32 cellular contexts compared by ENCODE assay signal in genomic region chr14:49727171-49727570, GRCh38. TPM values are rescaled to one million over a fixed set of nuclear protein-coding genes. Genes with fewer than 3 reads are reported as not detected.
"Had no signal": no experiment of that assay in that cellular context is flagged by ENCODE, and none has a peak within 500 bp of the region (broad histone marks: within the 10 kb centered on the region; RNA-seq: fewer than 3 reads in every experiment).

No MANE protein-coding gene starts in this region.

- H3K4me3 Mint-ChIP-seq: activated CD8-positive, alpha-beta T cell treated with anti-CD3 and anti-CD28 coated beads, Interleukin-2, amount 10 ng/mL, durations not matched to agents 7 days and 5 days; activated naive CD4-positive, alpha-beta T cell treated with anti-CD3 and anti-CD28 coated beads, Interleukin-2, amount 50 U/mL, for 24 hours; activated naive CD8-positive, alpha-beta T cell treated with anti-CD3 and anti-CD28 coated beads, Interleukin-2, amount 10 ng/mL, durations not matched to agents 7 days and 5 days; activated T-cell treated with anti-CD3 and anti-CD28 coated beads, Interleukin-2, amount 50 U/mL, for 24 hours; central memory CD8-positive, alpha-beta T cell; T-helper 1 cell treated with Interleukin-12 subunit alpha and Interleukin-12 subunit beta and Interleukin-4 antibody, amounts not matched to agents 30 μg/mL and 1 μg/mL, for 36 hours; T-helper 2 cell treated with Interferon-gamma antibody and Interleukin-4, amounts not matched to agents 5 μg/mL and 100 μg/mL, for 36 hours had no signal

- H3K4me1 Mint-ChIP-seq: activated naive CD4-positive, alpha-beta T cell treated with anti-CD3 and anti-CD28 coated beads, Interleukin-2, amount 50 U/mL, for 24 hours; activated naive CD8-positive, alpha-beta T cell treated with anti-CD3 and anti-CD28 coated beads, Interleukin-2, amount 10 ng/mL, durations not matched to agents 7 days and 5 days; central memory CD8-positive, alpha-beta T cell had no signal

- H3K9me3 Mint-ChIP-seq: activated naive CD4-positive, alpha-beta T cell treated with anti-CD3 and anti-CD28 coated beads, Interleukin-2, amount 50 U/mL, for 24 hours; activated naive CD8-positive, alpha-beta T cell treated with anti-CD3 and anti-CD28 coated beads, Interleukin-2, amount 10 ng/mL, durations not matched to agents 7 days and 5 days; activated T-cell treated with anti-CD3 and anti-CD28 coated beads, Interleukin-2, amount 50 U/mL, for 24 hours; activated T-helper 2 cell treated with anti-CD3 and anti-CD28 coated beads, Interferon-gamma antibody, Interleukin-2, Interleukin-4, amounts not matched to agents 10 μg/mL and 5 μg/mL and 100 μg/mL, durations not matched to agents 14 hours and 24 hours and 36 hours; central memory CD8-positive, alpha-beta T cell; T-helper 1 cell treated with Interleukin-12 subunit alpha and Interleukin-12 subunit beta and Interleukin-4 antibody, amounts not matched to agents 30 μg/mL and 1 μg/mL, for 36 hours; T-helper 2 cell treated with Interferon-gamma antibody and Interleukin-4, amounts not matched to agents 5 μg/mL and 100 μg/mL, for 36 hours had no signal

- FAIRE-seq: TTC549 had no signal

- H3K9me3 ChIP-seq: ascending aorta, Peyer's patch, SJSA1, SK-N-SH had no signal

- ATAC-seq: activated CD4-positive, CD25-positive, alpha-beta regulatory T cell treated with anti-CD3 and anti-CD28 coated beads, Interleukin-2, amount 50 U/mL, for 24 hours; activated CD8-positive, alpha-beta T cell treated with anti-CD3 and anti-CD28 coated beads, Interleukin-2, amount 10 ng/mL, durations not matched to agents 7 days and 5 days; PC-3 had no signal

- H3K9me2 ChIP-seq: SK-N-SH had no signal

- H3K27me3 ChIP-seq: ascending aorta, cardiac muscle cell, Peyer's patch, SJSA1 had no signal

- H3K36me3 ChIP-seq: cardiac muscle cell, SJSA1 had no signal

- H3K27me3 Mint-ChIP-seq: activated naive CD4-positive, alpha-beta T cell treated with anti-CD3 and anti-CD28 coated beads, Interleukin-2, amount 50 U/mL, for 24 hours; activated naive CD8-positive, alpha-beta T cell treated with anti-CD3 and anti-CD28 coated beads, Interleukin-2, amount 10 ng/mL, durations not matched to agents 7 days and 5 days; activated T-cell treated with anti-CD3 and anti-CD28 coated beads, Interleukin-2, amount 50 U/mL, for 24 hours; central memory CD8-positive, alpha-beta T cell had no signal

- H3K4me1 ChIP-seq: ascending aorta, Peyer's patch, SJSA1 had no signal

- H3K27ac Mint-ChIP-seq: activated CD8-positive, alpha-beta T cell treated with anti-CD3 and anti-CD28 coated beads, Interleukin-2, amount 10 ng/mL, durations not matched to agents 7 days and 5 days; activated naive CD4-positive, alpha-beta T cell treated with anti-CD3 and anti-CD28 coated beads, Interleukin-2, amount 50 U/mL, for 24 hours; activated naive CD8-positive, alpha-beta T cell treated with anti-CD3 and anti-CD28 coated beads, Interleukin-2, amount 10 ng/mL, durations not matched to agents 7 days and 5 days; activated T-cell treated with anti-CD3 and anti-CD28 coated beads, Interleukin-2, amount 50 U/mL, for 24 hours; activated T-helper 2 cell treated with anti-CD3 and anti-CD28 coated beads, Interferon-gamma antibody, Interleukin-2, Interleukin-4, amounts not matched to agents 10 μg/mL and 5 μg/mL and 100 μg/mL, durations not matched to agents 14 hours and 24 hours and 36 hours; T-helper 1 cell treated with Interleukin-12 subunit alpha and Interleukin-12 subunit beta and Interleukin-4 antibody, amounts not matched to agents 30 μg/mL and 1 μg/mL, for 36 hours; T-helper 2 cell treated with Interferon-gamma antibody and Interleukin-4, amounts not matched to agents 5 μg/mL and 100 μg/mL, for 36 hours had no signal

- DNase-seq: activated CD4-positive, alpha-beta T cell treated with anti-CD3 and anti-CD28 coated beads for 48 hours; activated CD4-positive, alpha-beta T cell treated with anti-CD3 and anti-CD28 coated beads, Interleukin-2, amount 50 U/mL, for 48 hours; activated CD8-positive, alpha-beta T cell treated with anti-CD3 and anti-CD28 coated beads, Interleukin-2, amount 10 ng/mL, durations not matched to agents 7 days and 5 days; activated gamma-delta T cell; activated naive CD4-positive, alpha-beta T cell treated with Interleukin-2 at 50 U/mL for 16 hours; activated naive CD8-positive, alpha-beta T cell treated with anti-CD3 and anti-CD28 coated beads, Interleukin-2, amount 10 ng/mL, durations not matched to agents 7 days and 5 days; activated T-cell treated with anti-CD3 and anti-CD28 coated beads, Interleukin-2, amount 50 U/mL, for 24 hours; amygdala; Karpas-422; NCI-H1105; NCI-H1417 treated with DMSO at 0.1 percent for 48 hours; NCI-H187 treated with DMSO at 0.1 percent for 48 hours; NCI-H2081 treated with DMSO at 0.1 percent for 48 hours; NCI-H510A; NCI-H526; NCI-H748 treated with DMSO at 0.1 percent for 48 hours; NK-92 treated with Interleukin-12 subunit alpha and Interleukin-12 subunit beta, amount 100 ng/mL, for 24 hours; PC-3; Peyer's patch; RPMI8226; SHP77 treated with DMSO at 0.1 percent for 48 hours; SK-N-SH had no signal

- H3K4me2 ChIP-seq: SK-N-SH had no signal

- H3K9ac ChIP-seq: SK-N-SH had no signal

- H3K27ac ChIP-seq: ascending aorta, cardiac muscle cell, Peyer's patch, SJSA1 had no signal

- H3K4me3 ChIP-seq: ascending aorta, cardiac muscle cell, Peyer's patch, SJSA1 had no signal

RNA-seq across cellular contexts. Expression of gene KLHDC1, which starts 34.3 kb away (rescaled TPM):
- total RNA-seq: ascending aorta had no signal
